12 cellular contexts compared by ENCODE assay signal in genomic region chr12:106296179-106296877, GRCh38. TPM values are rescaled to one million over a fixed set of nuclear protein-coding genes. Genes with fewer than 3 reads are reported as not detected.
A peak's percentile ranks its signal among the peaks of the same experiment; 100 is the strongest.
DNase-seq lines count a peak whose midpoint lies in the region; ATAC-seq and TF ChIP-seq lines count a peak whose summit lies in the region.
"Had no signal": no experiment of that assay in that cellular context is flagged by ENCODE, and none has a peak within 500 bp of the region (broad histone marks: within the 10 kb centered on the region; RNA-seq: fewer than 3 reads in every experiment).

No MANE protein-coding gene starts in this region.

- H3K18ac ChIP-seq in neuronal stem cell (ENCODE audit: low read length): no peak overlapping the region

- no peak overlapping the region for H3K4ac ChIP-seq in neuronal stem cell (ENCODE audit: low read length)

- H3K9ac ChIP-seq in neuronal stem cell (ENCODE audit: low read depth, low read length, poor library complexity): no peak overlapping the region

- H3K9me3 ChIP-seq in RWPE2 (ENCODE audit: severe bottlenecking) (no peaks in the 10 kb centered on the region), neuronal stem cell (replicated peaks in 1 of 2; ENCODE audit: control insufficient read depth in 2 of 2, insufficient read depth in 1 of 2, low read depth in 1 of 2, low read length in 2 of 2) (no peaks in the 10 kb centered on the region)
- H3K9me3 ChIP-seq: colonic mucosa, tibial artery had no signal

- ATAC-seq in RWPE2 (ENCODE audit: low read depth): peak; percentile 94

- TF ChIP-seq CTCF in RWPE2 (IDR thresholded peaks at IDR 0.05; ENCODE audit: poor library complexity, severe bottlenecking) (no peak), retinal pigment epithelial cell (conservative IDR thresholded peaks at IDR 0.05; ENCODE audit: low read depth, low read length) (no peak)

- no peak overlapping the region for H2AFZ ChIP-seq in neuronal stem cell (ENCODE audit: low read length)

- peak overlapping the region; percentile 43 for H3K27ac ChIP-seq in RWPE2 (ENCODE audit: poor library complexity, severe bottlenecking)
- H3K27ac ChIP-seq in neuronal stem cell (replicated peaks; ENCODE audit: low read length): no peak overlapping the region
- H3K27ac ChIP-seq: colonic mucosa, tibial artery had no signal

- no peak overlapping the region for H2BK120ac ChIP-seq in neuronal stem cell (ENCODE audit: low read depth, low read length)

- no peak overlapping the region for H2BK12ac ChIP-seq in neuronal stem cell (ENCODE audit: low read length)

- no peak overlapping the region for H2BK15ac ChIP-seq in neuronal stem cell (ENCODE audit: low read length)

- DNase-seq in GM04503 (ENCODE audit: low read depth) (peak; percentile 76), RWPE2 (ENCODE audit: low spot score) (no peak), fibroblast of peridontal ligament (ENCODE audit: extremely low read depth) (peak; percentile 78), retinal pigment epithelial cell (ENCODE audit: low read depth) (peak; percentile 95), medulla oblongata (ENCODE audit: extremely low spot score) (no peak), neuronal stem cell (ENCODE audit: low spot score) (no peak), NCI-H82 (lab: John Stamatoyannopoulos, UW) (no peak)
- no peak for DNase-seq in stimulated activated CD4-positive, alpha-beta T cell treated with anti-CD3 and anti-CD28 coated beads, Interleukin-15, amount 100 ng/mL, for 24 hours
- DNase-seq: activated T-cell treated with anti-CD3 and anti-CD28 coated beads, Interleukin-2, amount 50 U/mL, for 24 hours; colonic mucosa; DMS153; tibial artery had no signal

- H3K23ac ChIP-seq in neuronal stem cell (ENCODE audit: low read depth, low read length, poor library complexity): no peak overlapping the region

- no peak overlapping the region for H2BK5ac ChIP-seq in neuronal stem cell (ENCODE audit: low read length)

- no CpG with 5 or more reads among the region's 8 CpGs for WGBS in neuronal stem cell (ENCODE audit: extremely low coverage in 2 of 2, insufficient read length in 2 of 2, insufficient replicate concordance in 1 of 2), 2 donors

- no peak overlapping the region for H3K14ac ChIP-seq in neuronal stem cell (ENCODE audit: low read length)

- H3K27me3 ChIP-seq in RWPE2 (ENCODE audit: insufficient read depth, poor library complexity, severe bottlenecking): no peaks in the 10 kb centered on the region
- H3K27me3 ChIP-seq in neuronal stem cell (ENCODE audit: control insufficient read depth in 3 of 3, insufficient read depth in 3 of 3, low read depth in 1 of 3, low read length in 3 of 3): peaks cover 0 to 7% (median 0%) of the 10 kb centered on the region in 3 experiments
- H3K27me3 ChIP-seq: colonic mucosa, tibial artery had no signal

- peaks cover 11% of the 10 kb centered on the region for H3K4me1 ChIP-seq in RWPE2 (ENCODE audit: insufficient read depth, poor library complexity, severe bottlenecking)
- H3K4me1 ChIP-seq in neuronal stem cell (ENCODE audit: control insufficient read depth in 2 of 2, insufficient read depth in 1 of 2, low read depth in 1 of 2, low read length in 2 of 2): no peaks in the 10 kb centered on the region
- H3K4me1 ChIP-seq: colonic mucosa had no signal

- H3K4me2 ChIP-seq in neuronal stem cell (ENCODE audit: insufficient read depth, low read length, poor library complexity, severe bottlenecking): no peak overlapping the region

- H3K4me3 ChIP-seq in RWPE2 (ENCODE audit: severe bottlenecking) (no peak overlapping the region), retinal pigment epithelial cell (ENCODE audit: low read length) (no peak overlapping the region), neuronal stem cell (ENCODE audit: low read length in 2 of 2) (no peak overlapping the region)
- H3K4me3 ChIP-seq: colonic mucosa, tibial artery had no signal

- H3K36me3 ChIP-seq in RWPE2 (ENCODE audit: low read depth): no peaks in the 10 kb centered on the region
- no peaks in the 10 kb centered on the region for H3K36me3 ChIP-seq in neuronal stem cell (replicated peaks in 1 of 2; ENCODE audit: control insufficient read depth in 2 of 2, insufficient read depth in 2 of 2, low read length in 2 of 2)
- H3K36me3 ChIP-seq: colonic mucosa, tibial artery had no signal

- H3K79me1 ChIP-seq in neuronal stem cell (ENCODE audit: low read depth, low read length): no peaks in the 10 kb centered on the region

- H4K8ac ChIP-seq in neuronal stem cell (ENCODE audit: low read depth, low read length): no peak overlapping the region

- H2AK5ac ChIP-seq in neuronal stem cell (ENCODE audit: low read depth, low read length): no peak overlapping the region

- no peak overlapping the region for H4K91ac ChIP-seq in neuronal stem cell (ENCODE audit: low read depth, low read length, poor library complexity)

RNA-seq across cellular contexts. Expression of gene TCP11L2, which starts 6.2 kb away (rescaled TPM):
- polyA plus RNA-seq in neuronal stem cell (2013, experiment 1 of 2): 5.3 TPM
- polyA plus RNA-seq in neuronal stem cell (2013, experiment 2 of 2): 5.4 TPM

RNA-seq across cellular contexts. Expression of gene CKAP4, which starts 48.5 kb away (rescaled TPM):
- 122 TPM for polyA plus RNA-seq in neuronal stem cell (2013, experiment 1 of 2)
- 125 TPM for polyA plus RNA-seq in neuronal stem cell (2013, experiment 2 of 2)

Comparison
In these comparisons a context has a peak if more than half of its experiments do, and no peak if none do; other contexts are left out.
1. DNase-seq: peak in GM04503 (single experiment), fibroblast of peridontal ligament (single experiment) and retinal pigment epithelial cell (single experiment); none in RWPE2 (single experiment), medulla oblongata (single experiment), neuronal stem cell (single experiment), NCI-H82 (single experiment) and stimulated activated CD4-positive, alpha-beta T cell treated with anti-CD3 and anti-CD28 coated beads, Interleukin-15, amount 100 ng/mL, for 24 hours (single experiment).